In genomic region chr12:46373303-46374182, GRCh38 we compare ENCODE assay signal across 8 cellular contexts. TPM values are rescaled to one million over a fixed set of nuclear protein-coding genes. Genes with fewer than 3 reads are reported as not detected.
DNase-seq lines count a peak whose midpoint lies in the region; ATAC-seq and TF ChIP-seq lines count a peak whose summit lies in the region.

No MANE protein-coding gene starts in this region.

- peak overlapping the region; percentile 93 for H3K27ac Mint-ChIP-seq in nephron progenitor cell

- H3K4me3 ChIP-seq in fibroblast of pulmonary artery (replicated peaks; ENCODE audit: low read depth, low read length) (peak overlapping the region; percentile 88), urinary bladder (ENCODE audit: low read depth, low read length) (peak overlapping the region; percentile 61)

- TF ChIP-seq CTCF in fibroblast of pulmonary artery (IDR thresholded peaks at IDR 0.05; ENCODE audit: low read length, missing control alignments) (peak; percentile 29), nephron progenitor cell (IDR thresholded peaks at IDR 0.05) (no peak)

- no peaks in the 10 kb centered on the region for H3K9me3 Mint-ChIP-seq in nephron progenitor cell

- peak overlapping the region; percentile 97 for H3K27ac ChIP-seq in urinary bladder (ENCODE audit: low read depth)

- peaks cover 43% of the 10 kb centered on the region for H3K4me1 Mint-ChIP-seq in nephron progenitor cell

- H3K4me3 Mint-ChIP-seq in nephron progenitor cell, result peak overlapping the region; percentile 99

- 21% methylated on average over 33 of the region's 33 CpGs for WGBS in urinary bladder

- no peak for ATAC-seq in GM21515 (IDR thresholded peaks at IDR 0.05; ENCODE audit: unreplicated experiment)

- H3K36me3 ChIP-seq in urinary bladder (ENCODE audit: insufficient read depth), result no peaks in the 10 kb centered on the region

- DNase-seq in NCI-H526 (lab: John Stamatoyannopoulos, UW), result peak; percentile 10 to 59
- DNase-seq in NCI-H526 treated with DMSO at 0.1 percent for 48 hours (lab: John Stamatoyannopoulos, UW), result no peak
- peak; percentile 38 for DNase-seq in NCI-H748 treated with DMSO at 0.1 percent for 48 hours (lab: John Stamatoyannopoulos, UW)
- DNase-seq in activated T-helper 9 cell treated with anti-CD3 and anti-CD28 coated beads, Interleukin-2, amount 50 U/mL, for 16 hours (ENCODE audit: low read depth), result peak; percentile 30
- peak; percentile 65 for DNase-seq in fibroblast of pulmonary artery (ENCODE audit: low read depth)
- peak; percentile 69 for DNase-seq in nephron progenitor cell

- H3K36me3 Mint-ChIP-seq in nephron progenitor cell (ENCODE audit: low read depth), result peaks cover 23% of the 10 kb centered on the region

- H3K4me1 ChIP-seq in urinary bladder (ENCODE audit: insufficient read depth), result no peaks in the 10 kb centered on the region

- H3K27me3 Mint-ChIP-seq in nephron progenitor cell (ENCODE audit: low read depth, poor library complexity), result peaks cover 17% of the 10 kb centered on the region

RNA-seq across cellular contexts. Expression of gene SLC38A2, which starts 1.0 kb away (rescaled TPM):
- total RNA-seq in urinary bladder, result 471 TPM
- polyA plus RNA-seq in urinary bladder, result 128 TPM
